ENCODE assay signal across 17 cellular contexts in the genomic region with DNA sequence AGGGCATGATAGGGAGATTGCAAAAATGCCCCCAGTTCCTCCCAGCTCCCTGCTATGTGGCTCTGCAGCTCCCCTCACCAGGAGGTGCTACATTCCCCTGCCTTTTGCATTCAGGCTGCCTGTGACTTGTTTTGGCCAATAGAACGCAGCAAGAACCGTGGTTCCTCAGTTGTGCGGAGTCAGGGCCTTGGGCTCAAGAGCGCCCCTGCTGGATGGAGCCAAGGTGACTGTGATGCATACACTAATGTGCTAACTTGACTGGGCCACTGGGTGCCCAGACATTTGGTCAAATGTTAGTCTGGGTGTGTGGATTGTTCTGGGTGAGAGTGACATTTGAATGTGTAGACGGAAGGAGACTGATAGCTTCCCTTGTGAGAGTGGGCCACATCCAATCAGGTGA.
DNase-seq lines count a peak whose midpoint lies in the region; ATAC-seq and TF ChIP-seq lines count a peak whose summit lies in the region.
"Had no signal": no experiment of that assay in that cellular context is flagged by ENCODE, and none has a peak within 500 bp of the region (broad histone marks: within the 10 kb centered on the region; RNA-seq: fewer than 3 reads in every experiment).

No MANE protein-coding gene starts in this region.

- H3K4me2 ChIP-seq in neuronal stem cell (ENCODE audit: insufficient read depth, low read length, poor library complexity, severe bottlenecking): no peak overlapping the region

- TF ChIP-seq CTCF in A673 (conservative IDR thresholded peaks at IDR 0.05; ENCODE audit: low read depth, low read length) (peak; percentile 46), GM12864 (IDR thresholded peaks at IDR 0.05; ENCODE audit: low read depth, low read length, missing control alignments) (peak; percentile 47), epithelial cell of proximal tubule (conservative IDR thresholded peaks at IDR 0.05; ENCODE audit: low read depth, low read length) (peak; percentile 18)

- no peaks in the 10 kb centered on the region for H3K9me3 ChIP-seq in A673 (ENCODE audit: low read depth, low read length, poor library complexity, severe bottlenecking)
- H3K9me3 ChIP-seq in NT2/D1 (ENCODE audit: insufficient read depth, low read length): peaks cover 27% of the 10 kb centered on the region
- H3K9me3 ChIP-seq in neuronal stem cell (replicated peaks in 1 of 2; ENCODE audit: control insufficient read depth in 2 of 2, insufficient read depth in 1 of 2, low read depth in 1 of 2, low read length in 2 of 2): peaks cover 0 to 9% of the 10 kb centered on the region in 2 donors
- H3K9me3 ChIP-seq: body of pancreas, testis had no signal

- H3K9ac ChIP-seq in NT2/D1 (ENCODE audit: insufficient read length, low read depth) (no peak overlapping the region), neuronal stem cell (ENCODE audit: low read depth, low read length, poor library complexity) (no peak overlapping the region)
- H3K9ac ChIP-seq: parathyroid adenoma had no signal

- H3K9me3 Mint-ChIP-seq in activated T-helper 17 cell treated with anti-CD3 and anti-CD28 coated beads, Interleukin-2, amount 50 U/mL, for 72 hours: no peaks in the 10 kb centered on the region

- WGBS in neuronal stem cell (ENCODE audit: extremely low coverage in 2 of 2, insufficient read length in 2 of 2, insufficient replicate concordance in 1 of 2), 2 donors: no CpG with 5 or more reads among the region's 5 CpGs

- no peak overlapping the region for H2AFZ ChIP-seq in neuronal stem cell (ENCODE audit: low read length)
- H2AFZ ChIP-seq: parathyroid adenoma had no signal

- H2BK12ac ChIP-seq in neuronal stem cell (ENCODE audit: low read length): no peak overlapping the region

- H3K4me3 Mint-ChIP-seq in activated T-helper 17 cell treated with anti-CD3 and anti-CD28 coated beads, Interleukin-2, amount 50 U/mL, for 72 hours: no peak overlapping the region

- H2BK15ac ChIP-seq in neuronal stem cell (ENCODE audit: low read length): no peak overlapping the region

- BruUV-seq in A673 (replicated peaks; lab: Mats Ljungman, UMichigan): no TSS peak

- POLR2A ChIA-PET in A673 (lab: Charles Lee; ENCODE audit: low non-redundant PET): no interaction called here

- H4K8ac ChIP-seq in neuronal stem cell (ENCODE audit: low read depth, low read length): no peak overlapping the region

- intact Hi-C loops in A673 (cut with micrococcal nuclease; ENCODE audit: unreplicated experiment): no loop called here

- H3K27me3 ChIP-seq in A673 (replicated peaks; ENCODE audit: insufficient read depth, low read depth, low read length, poor library complexity): peaks cover 27% of the 10 kb centered on the region
- no peaks in the 10 kb centered on the region for H3K27me3 ChIP-seq in NT2/D1 (ENCODE audit: insufficient read depth, insufficient read length)
- H3K27me3 ChIP-seq in neuronal stem cell (ENCODE audit: control insufficient read depth in 3 of 3, insufficient read depth in 3 of 3, low read depth in 1 of 3, low read length in 3 of 3): peaks cover 0 to 8% (median 0%) of the 10 kb centered on the region in 3 experiments
- H3K27me3 ChIP-seq: body of pancreas, testis had no signal

- H3K36me3 Mint-ChIP-seq in activated T-helper 17 cell treated with anti-CD3 and anti-CD28 coated beads, Interleukin-2, amount 50 U/mL, for 72 hours (ENCODE audit: low read depth): no peaks in the 10 kb centered on the region

- H2BK5ac ChIP-seq in neuronal stem cell (ENCODE audit: low read length): no peak overlapping the region

- H3K36me3 ChIP-seq in A673 (ENCODE audit: insufficient read depth, low read length, poor library complexity, severe bottlenecking) (no peaks in the 10 kb centered on the region), NT2/D1 (ENCODE audit: insufficient read depth, insufficient read length, low read length) (no peaks in the 10 kb centered on the region), neuronal stem cell (replicated peaks in 1 of 2; ENCODE audit: control insufficient read depth in 2 of 2, insufficient read depth in 2 of 2, low read length in 2 of 2) (no peaks in the 10 kb centered on the region)

- H3K23ac ChIP-seq in neuronal stem cell (ENCODE audit: low read depth, low read length, poor library complexity): no peak overlapping the region

- ATAC-seq in activated T-helper 17 cell treated with anti-CD3 and anti-CD28 coated beads, Interleukin-2, amount 50 U/mL, for 72 hours (replicated peaks): no peak
- no peak for ATAC-seq in GM21529 (IDR thresholded peaks at IDR 0.05; ENCODE audit: unreplicated experiment)
- ATAC-seq: body of pancreas had no signal

- H3K27me3 Mint-ChIP-seq in activated T-helper 17 cell treated with anti-CD3 and anti-CD28 coated beads, Interleukin-2, amount 50 U/mL, for 72 hours: peaks cover 40% of the 10 kb centered on the region

- no peak overlapping the region for H2AK5ac ChIP-seq in neuronal stem cell (ENCODE audit: low read depth, low read length)

- no peaks in the 10 kb centered on the region for H3K4me1 Mint-ChIP-seq in activated T-helper 17 cell treated with anti-CD3 and anti-CD28 coated beads, Interleukin-2, amount 50 U/mL, for 72 hours

- no peak overlapping the region for H3K18ac ChIP-seq in neuronal stem cell (ENCODE audit: low read length)

- H3K27ac ChIP-seq in A673 (ENCODE audit: low read depth, low read length, poor library complexity, severe bottlenecking): no peak overlapping the region
- H3K27ac ChIP-seq in neuronal stem cell (replicated peaks; ENCODE audit: low read length): no peak overlapping the region
- H3K27ac ChIP-seq: body of pancreas, parathyroid adenoma, testis had no signal

- CTCF ChIA-PET in A673 (lab: Charles Lee): no interaction called here

- H3K4me3 ChIP-seq in A673 (ENCODE audit: low read depth, low read length, poor library complexity, severe bottlenecking) (no peak overlapping the region), GM12864 (ENCODE audit: low read depth, low read length) (no peak overlapping the region), NT2/D1 (ENCODE audit: insufficient read length, low read depth) (no peak overlapping the region), epithelial cell of proximal tubule (ENCODE audit: low read depth, low read length) (no peak overlapping the region), neuronal stem cell (ENCODE audit: low read length in 2 of 2) (no peak overlapping the region)
- H3K4me3 ChIP-seq: body of pancreas, testis had no signal

- peaks cover 10% of the 10 kb centered on the region for H3K4me1 ChIP-seq in A673 (ENCODE audit: insufficient read depth, low read length, poor library complexity, severe bottlenecking)
- H3K4me1 ChIP-seq in NT2/D1 (ENCODE audit: insufficient read depth, insufficient read length): no peaks in the 10 kb centered on the region
- peaks cover 0 to 3% of the 10 kb centered on the region in 2 donors for H3K4me1 ChIP-seq in neuronal stem cell (ENCODE audit: control insufficient read depth in 2 of 2, insufficient read depth in 1 of 2, low read depth in 1 of 2, low read length in 2 of 2)
- H3K4me1 ChIP-seq: body of pancreas, parathyroid adenoma, testis had no signal

- no peak overlapping the region for H3K27ac Mint-ChIP-seq in activated T-helper 17 cell treated with anti-CD3 and anti-CD28 coated beads, Interleukin-2, amount 50 U/mL, for 72 hours

- no peak overlapping the region for H3K4ac ChIP-seq in neuronal stem cell (ENCODE audit: low read length)

- H3K79me1 ChIP-seq in neuronal stem cell (ENCODE audit: low read depth, low read length): peaks cover 4% of the 10 kb centered on the region

- no peak overlapping the region for H2BK120ac ChIP-seq in neuronal stem cell (ENCODE audit: low read depth, low read length)

- peak; percentile 5 for DNase-seq in A673 (ENCODE audit: low spot score)
- DNase-seq in GM12864 (ENCODE audit: low read depth): no peak
- DNase-seq in NT2/D1 (ENCODE audit: low read depth, low spot score): peak; percentile 11
- DNase-seq in epithelial cell of proximal tubule (ENCODE audit: low read depth): no peak
- DNase-seq in neuronal stem cell (ENCODE audit: low spot score): no peak
- no peak for DNase-seq in stimulated activated CD4-positive, alpha-beta T cell treated with anti-CD3 and anti-CD28 coated beads, Interleukin-4, amount 100 ng/mL, for 4 hours
- DNase-seq: activated naive CD4-positive, alpha-beta T cell treated with Interleukin-2 at 50 U/mL for 16 hours; body of pancreas; effector CD8-positive, alpha-beta T cell; KBM-7; kidney glomerular epithelial cell; NCI-H1930; T1000; testis had no signal

- no peak overlapping the region for H3K14ac ChIP-seq in neuronal stem cell (ENCODE audit: low read length)

- H4K91ac ChIP-seq in neuronal stem cell (ENCODE audit: low read depth, low read length, poor library complexity): no peak overlapping the region

Comparison
In these comparisons a context has a peak if more than half of its experiments do, and no peak if none do; other contexts are left out.
1. DNase-seq: peak in A673 (single experiment) and NT2/D1 (single experiment); none in GM12864 (single experiment), epithelial cell of proximal tubule (single experiment), neuronal stem cell (single experiment) and stimulated activated CD4-positive, alpha-beta T cell treated with anti-CD3 and anti-CD28 coated beads, Interleukin-4, amount 100 ng/mL, for 4 hours (0 of 2).
2. Peak in every context shown above with its lines, with median percentiles within 50 percentile points of each other: CTCF ChIP-seq.